22 cellular contexts compared by ENCODE assay signal in genomic region chr16:1949507-1949906, GRCh38. TPM values are rescaled to one million over a fixed set of nuclear protein-coding genes. Genes with fewer than 3 reads are reported as not detected.
"Had no signal": no experiment of that assay in that cellular context is flagged by ENCODE, and none has a peak within 500 bp of the region (broad histone marks: within the 10 kb centered on the region; RNA-seq: fewer than 3 reads in every experiment).

No MANE protein-coding gene starts in this region.

- FAIRE-seq: RCC 7860 had no signal

- H3K27me3 ChIP-seq: SJCRH30 had no signal

- DNase-seq: KBM-7, MV-4-11, NCI-H1048, NCI-H1105 treated with DMSO at 0.1 percent for 48 hours, NCI-H1417 treated with DMSO at 0.1 percent for 48 hours, NCI-H146, NCI-H1694 treated with DMSO at 0.1 percent for 48 hours, NCI-H1930, NCI-H2081, NCI-H2107, NCI-H2227 treated with DMSO at 0.1 percent for 48 hours, NCI-H524, NCI-H526 treated with DMSO at 0.1 percent for 48 hours, NCI-H748 treated with DMSO at 0.1 percent for 48 hours, RPMI8226, SHP77 treated with DMSO at 0.1 percent for 48 hours, SJCRH30 had no signal

- H3K9me3 ChIP-seq: SJCRH30 had no signal

- H3K27ac ChIP-seq: SJCRH30 had no signal

- H3K36me3 ChIP-seq: SJCRH30 had no signal

- H3K4me3 ChIP-seq: SJCRH30 had no signal

RNA-seq across cellular contexts. Expression of gene RPL3L, which starts 5.0 kb away (rescaled TPM):
- total RNA-seq: HT-29, LHCN-M2, MCF 10A, NCI-H460 had no signal

RNA-seq across cellular contexts. Expression of gene RNF151, which starts 17.1 kb away (rescaled TPM):
- total RNA-seq: HT-29, LHCN-M2, MCF 10A, NCI-H460, SJCRH30 had no signal
